8 cellular contexts compared by ENCODE assay signal in genomic region chr1:206685256-206685748, GRCh38. TPM values are rescaled to one million over a fixed set of nuclear protein-coding genes. Genes with fewer than 3 reads are reported as not detected.
DNase-seq lines count a peak whose midpoint lies in the region; ATAC-seq and TF ChIP-seq lines count a peak whose summit lies in the region.

No MANE protein-coding gene starts in this region.

- no peak for TF ChIP-seq CTCF in dorsolateral prefrontal cortex (IDR thresholded peaks at IDR 0.05 in 54 of 56, conservative IDR thresholded peaks at IDR 0.05 in 2 of 56; ENCODE audit: low read depth in 1 of 56, partially characterized antibody in 56 of 56)

- H3K27ac ChIP-seq in dorsolateral prefrontal cortex = peak overlapping the region in 50 of 59 donors; percentile 36 to 93 (median 80)

- peaks cover 6% of the 10 kb centered on the region for H3K36me3 Mint-ChIP-seq in memory B cell

- H3K27me3 ChIP-seq in dorsolateral prefrontal cortex = peaks cover 0 to 6% (median 0%) of the 10 kb centered on the region in 45 donors

- ATAC-seq in GM18502 (IDR thresholded peaks at IDR 0.05; ENCODE audit: poor library complexity, unreplicated experiment) (peak; percentile 22), HG03025 (IDR thresholded peaks at IDR 0.05; ENCODE audit: low FRiP score, unreplicated experiment) (peak; percentile 30), memory B cell (ENCODE audit: low read depth) (peak; percentile 31)
- peak; percentile 67 for ATAC-seq in stimulated activated naive CD8-positive, alpha-beta T cell treated with anti-CD3 and anti-CD28 coated beads, Interleukin-15, amount 100 ng/mL, for 72 hours

- H3K4me3 ChIP-seq in dorsolateral prefrontal cortex = peak overlapping the region; percentile 37 to 85 (median 75)

- DNase-seq in T-helper 9 cell = peak; percentile 26
- DNase-seq in dorsolateral prefrontal cortex = no peak
- peak in 1 of 2 donors; percentile 41 for DNase-seq in memory B cell (ENCODE audit: low spot score in 2 of 2)
- peak; percentile 52 to 68 for DNase-seq in stimulated activated naive CD8-positive, alpha-beta T cell treated with anti-CD3 and anti-CD28 coated beads, Interleukin-15, amount 100 ng/mL, for 72 hours
- no peak for DNase-seq in AML-193 (lab: John Stamatoyannopoulos, UW)
- DNase-seq in islet precursor cell = no peak

- H3K27me3 Mint-ChIP-seq in memory B cell = no peaks in the 10 kb centered on the region
- H3K27me3 Mint-ChIP-seq in stimulated activated naive CD8-positive, alpha-beta T cell treated with anti-CD3 and anti-CD28 coated beads, Interleukin-15, amount 100 ng/mL, for 72 hours = peaks cover 24% of the 10 kb centered on the region

- peak overlapping the region; percentile 97 for H3K4me3 Mint-ChIP-seq in memory B cell
- H3K4me3 Mint-ChIP-seq in stimulated activated naive CD8-positive, alpha-beta T cell treated with anti-CD3 and anti-CD28 coated beads, Interleukin-15, amount 100 ng/mL, for 72 hours = peak overlapping the region; percentile 88 to 95

- H3K9me3 Mint-ChIP-seq in memory B cell = no peaks in the 10 kb centered on the region
- H3K9me3 Mint-ChIP-seq in stimulated activated naive CD8-positive, alpha-beta T cell treated with anti-CD3 and anti-CD28 coated beads, Interleukin-15, amount 100 ng/mL, for 72 hours = no peaks in the 10 kb centered on the region

- peak overlapping the region; percentile 94 for H3K27ac Mint-ChIP-seq in memory B cell
- H3K27ac Mint-ChIP-seq in stimulated activated naive CD8-positive, alpha-beta T cell treated with anti-CD3 and anti-CD28 coated beads, Interleukin-15, amount 100 ng/mL, for 72 hours = peak overlapping the region; percentile 96 to 97

- intact Hi-C loops in dorsolateral prefrontal cortex (cut with DNase I) = no loop called here

- peaks cover 60% of the 10 kb centered on the region for H3K4me1 Mint-ChIP-seq in memory B cell
- H3K4me1 Mint-ChIP-seq in stimulated activated naive CD8-positive, alpha-beta T cell treated with anti-CD3 and anti-CD28 coated beads, Interleukin-15, amount 100 ng/mL, for 72 hours = peaks cover 51% of the 10 kb centered on the region

RNA-seq across cellular contexts. Expression of gene MAPKAPK2, which starts 0.6 kb away (rescaled TPM):
- 10 to 100 TPM; 15.8 to 65.6 (median 28.3) TPM for total RNA-seq in dorsolateral prefrontal cortex

RNA-seq across cellular contexts. Expression of gene DYRK3, which starts 50.0 kb away (rescaled TPM):
- 10 to 100 TPM in 3 of 120 experiments, 1 to 10 TPM in 117; 2.4 to 12.2 (median 5.3) TPM for total RNA-seq in dorsolateral prefrontal cortex

Comparison
In these comparisons a context has a peak if more than half of its experiments do, and no peak if none do; other contexts are left out.
1. DNase-seq: peak in T-helper 9 cell (single experiment) and stimulated activated naive CD8-positive, alpha-beta T cell treated with anti-CD3 and anti-CD28 coated beads, Interleukin-15, amount 100 ng/mL, for 72 hours (2 of 2); none in dorsolateral prefrontal cortex (0 of 10), AML-193 (0 of 2) and islet precursor cell (single experiment).
2. Peak in every context shown above with its lines, with median percentiles within 50 percentile points of each other: ATAC-seq.